In genomic region chr10:100482834-100483185, GRCh38 we compare ENCODE assay signal across 8 cellular contexts. TPM values are rescaled to one million over a fixed set of nuclear protein-coding genes. Genes with fewer than 3 reads are reported as not detected.
DNase-seq lines count a peak whose midpoint lies in the region; ATAC-seq and TF ChIP-seq lines count a peak whose summit lies in the region.

No MANE protein-coding gene starts in this region.

- TF ChIP-seq CTCF in chondrocyte (IDR thresholded peaks at IDR 0.05) (peak; percentile 59), neutrophil (IDR thresholded peaks at IDR 0.05) (no peak)

- H3K9me3 ChIP-seq in CD4-positive, alpha-beta memory T cell (ENCODE audit: control insufficient read depth in 1 of 2, low read length in 2 of 2), result no peaks in the 10 kb centered on the region
- H3K9me3 ChIP-seq in KOPT-K1 (ENCODE audit: insufficient read depth, low read length, poor library complexity, severe bottlenecking), result no peaks in the 10 kb centered on the region
- H3K9me3 ChIP-seq in neutrophil, result no peaks in the 10 kb centered on the region

- CTCF ChIA-PET in CD4-positive, alpha-beta memory T cell (lab: Charles Lee; ENCODE audit: partially characterized antibody), result interaction anchor here (0.8 to 6.6 kb wide), 22 partner anchors 8 to 312 kb away, joined by 3 to 101 read pairs (median 4); partner anchors contain the start of genes NDUFB8 and WNT8B

- peaks cover 9% of the 10 kb centered on the region for H3K36me3 ChIP-seq in CD4-positive, alpha-beta memory T cell (ENCODE audit: insufficient read depth, low read length)
- peaks cover 51% of the 10 kb centered on the region for H3K36me3 ChIP-seq in KOPT-K1 (ENCODE audit: insufficient read depth, low read length)
- H3K36me3 ChIP-seq in neutrophil, result peaks cover 12% of the 10 kb centered on the region

- peak overlapping the region; percentile 22 to 88 (median 78) for H3K4me3 Mint-ChIP-seq in CD4-positive, alpha-beta memory T cell
- H3K4me3 Mint-ChIP-seq in chondrocyte (ENCODE audit: unreplicated experiment), result peak overlapping the region; percentile 64

- peaks cover 16 to 18% of the 10 kb centered on the region in 2 donors for H3K36me3 Mint-ChIP-seq in CD4-positive, alpha-beta memory T cell
- H3K36me3 Mint-ChIP-seq in chondrocyte (ENCODE audit: low read depth), result peaks cover 17% of the 10 kb centered on the region

- H3K27ac Mint-ChIP-seq in CD4-positive, alpha-beta memory T cell, result no peak overlapping the region
- peak overlapping the region; percentile 2 for H3K27ac Mint-ChIP-seq in chondrocyte (ENCODE audit: unreplicated experiment)

- ATAC-seq in HG02973 (IDR thresholded peaks at IDR 0.05; ENCODE audit: unreplicated experiment), result no peak
- no peak for ATAC-seq in GM21717 (IDR thresholded peaks at IDR 0.05; ENCODE audit: unreplicated experiment)

- intact Hi-C loops in CD4-positive, alpha-beta memory T cell (cut with micrococcal nuclease), result loop anchor here (1.0 kb wide), 2 partner anchors 25 to 35 kb away; no protein-coding TSS in a partner anchor

- no peaks in the 10 kb centered on the region for H3K9me3 Mint-ChIP-seq in CD4-positive, alpha-beta memory T cell
- peaks cover 2% of the 10 kb centered on the region for H3K9me3 Mint-ChIP-seq in chondrocyte (ENCODE audit: low read depth)

- POLR2A ChIA-PET in CD4-positive, alpha-beta memory T cell (lab: Charles Lee; ENCODE audit: partially characterized antibody), result interaction anchor here (1.4 to 3.0 kb wide), 4 partner anchors 12 to 53 kb away, joined by 4 to 23 read pairs (median 8); partner anchors contain the start of gene HIF1AN

- H3K27me3 ChIP-seq in CD4-positive, alpha-beta memory T cell (ENCODE audit: insufficient read depth, low read length), result peaks cover 18% of the 10 kb centered on the region
- H3K27me3 ChIP-seq in neutrophil, result peaks cover 37% of the 10 kb centered on the region

- H3K4me1 Mint-ChIP-seq in CD4-positive, alpha-beta memory T cell, result peaks cover 3 to 19% (median 10%) of the 10 kb centered on the region in 4 donors
- H3K4me1 Mint-ChIP-seq in chondrocyte (ENCODE audit: low read depth), result peaks cover 19% of the 10 kb centered on the region

- peaks cover 12% of the 10 kb centered on the region for H3K4me1 ChIP-seq in CD4-positive, alpha-beta memory T cell (ENCODE audit: insufficient read depth, low read length)
- H3K4me1 ChIP-seq in neutrophil (ENCODE audit: control insufficient read depth in 1 of 2, insufficient read depth in 1 of 2, low read depth in 1 of 2, low read length in 1 of 2), result peaks cover 30 to 35% of the 10 kb centered on the region in 2 experiments

- no peak overlapping the region for H3K27ac ChIP-seq in CD4-positive, alpha-beta memory T cell (ENCODE audit: low read depth, low read length)
- H3K27ac ChIP-seq in KOPT-K1 (ENCODE audit: low read depth, low read length, poor library complexity, severe bottlenecking) (peak overlapping the region; percentile 81), neutrophil (peak overlapping the region; percentile 78)

- H3K27me3 Mint-ChIP-seq in CD4-positive, alpha-beta memory T cell, result peaks cover 11 to 16% of the 10 kb centered on the region in 2 donors
- H3K27me3 Mint-ChIP-seq in chondrocyte (ENCODE audit: low read depth), result peaks cover 45% of the 10 kb centered on the region

- H3K4me3 ChIP-seq in CD4-positive, alpha-beta memory T cell (ENCODE audit: low read length in 2 of 2), result no peak overlapping the region
- peak overlapping the region; percentile 73 to 80 for H3K4me3 ChIP-seq in neutrophil (ENCODE audit: low read depth in 1 of 2, low read length in 1 of 2)

- no peak for DNase-seq in CD4-positive, alpha-beta memory T cell
- no peak for DNase-seq in chondrocyte (ENCODE audit: low spot score)
- no peak for DNase-seq in iPS-NIHi11 (ENCODE audit: low spot score)
- DNase-seq in epidermal melanocyte (ENCODE audit: insufficient read length, low spot score), result no peak

RNA-seq across cellular contexts. Expression of gene WNT8B, which starts 20.0 kb away (rescaled TPM):
- total RNA-seq in CD4-positive, alpha-beta memory T cell, result not detected
- polyA plus RNA-seq in CD4-positive, alpha-beta memory T cell, result not detected
- total RNA-seq in chondrocyte, result not detected in 3 replicates

RNA-seq across cellular contexts. Expression of gene SEC31B, which starts 36.9 kb away (rescaled TPM):
- total RNA-seq in CD4-positive, alpha-beta memory T cell, result 10 to 100 TPM; 64.0 to 70.9 TPM
- polyA plus RNA-seq in CD4-positive, alpha-beta memory T cell, result 1 to 10 TPM in 1 of 2 donors, under 1 TPM in 1; 0.76 to 2.4 TPM
- total RNA-seq in chondrocyte, result 8.5 to 12.4 TPM (median 8.9 TPM) in 3 replicates

RNA-seq across cellular contexts. Expression of gene NDUFB8, which starts 46.9 kb away (rescaled TPM):
- 100 to 1,000 TPM; 141 to 162 TPM for total RNA-seq in CD4-positive, alpha-beta memory T cell
- polyA plus RNA-seq in CD4-positive, alpha-beta memory T cell, result 100 to 1,000 TPM; 473 to 613 TPM
- 124 to 134 TPM (median 127 TPM) in 3 replicates for total RNA-seq in chondrocyte

RNA-seq across cellular contexts. Expression of gene HIF1AN, which starts 52.9 kb away (rescaled TPM):
- 10 to 100 TPM; 69.6 to 69.8 TPM for total RNA-seq in CD4-positive, alpha-beta memory T cell
- 10 to 100 TPM; 26.8 to 36.8 TPM for polyA plus RNA-seq in CD4-positive, alpha-beta memory T cell
- total RNA-seq in chondrocyte, result 39.2 to 50.8 TPM (median 43.1 TPM) in 3 replicates

Comparison
In these comparisons a context has a peak if more than half of its experiments do, and no peak if none do; other contexts are left out.
1. H3K4me3 ChIP-seq: peak in neutrophil (2 of 2); none in CD4-positive, alpha-beta memory T cell (0 of 2).